1 cellular context compared by ENCODE assay signal in genomic region chr12:53975816-53976152, GRCh38.
TF ChIP-seq lines count a peak whose summit lies in the region.

No MANE protein-coding gene starts in this region.

TF ChIP-seq in GM23338, 12 proteins besides CTCF, POLR2A, EP300 and RAD21:
- TF ChIP-seq POLR2AphosphoS5 (IDR thresholded peaks at IDR 0.05; ENCODE audit: low read depth): no peak
- TF ChIP-seq ZNF331 (CRISPR knock-in tag; IDR thresholded peaks at IDR 0.05; ENCODE audit: low read depth): no peak
- TF ChIP-seq STAT1 (IDR thresholded peaks at IDR 0.05; ENCODE audit: unreplicated experiment): no peak
- TF ChIP-seq EZH2 (IDR thresholded peaks at IDR 0.05; ENCODE audit: low read depth, unreplicated experiment): no peak
- TF ChIP-seq NANOG (IDR thresholded peaks at IDR 0.05; ENCODE audit: borderline replicate concordance): no peak
- no peak for TF ChIP-seq ETS1 (IDR thresholded peaks at IDR 0.05)
- no peak for TF ChIP-seq REST (IDR thresholded peaks at IDR 0.05; ENCODE audit: unreplicated experiment)
- TF ChIP-seq JUNB (IDR thresholded peaks at IDR 0.05; ENCODE audit: unreplicated experiment): no peak
- TF ChIP-seq EZH2phosphoT487 (IDR thresholded peaks at IDR 0.05; ENCODE audit: unreplicated experiment): no peak
- TF ChIP-seq CREB1 (CRISPR knock-in tag; IDR thresholded peaks at IDR 0.05; ENCODE audit: low read depth): no peak
- no peak for TF ChIP-seq ZNF114 (CRISPR knock-in tag; IDR thresholded peaks at IDR 0.05)
- no peak for TF ChIP-seq ZNF462 (CRISPR knock-in tag; IDR thresholded peaks at IDR 0.05)
TF ChIP-seq in GM23338: peak in this region for 0.
